11 cellular contexts compared by ENCODE assay signal in genomic region chr2:187475499-187476248, GRCh38. TPM values are rescaled to one million over a fixed set of nuclear protein-coding genes. Genes with fewer than 3 reads are reported as not detected.
A peak's percentile ranks its signal among the peaks of the same experiment; 100 is the strongest.
DNase-seq lines count a peak whose midpoint lies in the region; ATAC-seq, FAIRE-seq and TF ChIP-seq lines count a peak whose summit lies in the region.
"Had no signal": no experiment of that assay in that cellular context is flagged by ENCODE, and none has a peak within 500 bp of the region (broad histone marks: within the 10 kb centered on the region; RNA-seq: fewer than 3 reads in every experiment).

No MANE protein-coding gene starts in this region.

- H3K27ac ChIP-seq in K562 (ENCODE audit: extremely low read depth, low read depth, low read length) = no peak overlapping the region

- POLR2A ChIA-PET in K562 (lab: Yijun Ruan, JAX) = no interaction called here
- POLR2A ChIA-PET in MCF 10A (lab: Yijun Ruan, JAX) = no interaction called here

- intact Hi-C loops in K562 (cut with micrococcal nuclease) = no loop called here
- intact Hi-C loops in MCF 10A (cut with micrococcal nuclease) = no loop called here

- no peak for TF ChIP-seq RAD21 in K562 (CRISPR knock-in tag; conservative IDR thresholded peaks at IDR 0.05 in 1 of 2, IDR thresholded peaks at IDR 0.05 in 1 of 2)

- no peaks in the 10 kb centered on the region for H3K27me3 ChIP-seq in K562 (ENCODE audit: control insufficient read depth in 2 of 2, insufficient read depth in 2 of 2, low read length in 2 of 2)

- no peak overlapping the region for H3K27ac Mint-ChIP-seq in nephron progenitor cell
- H3K27ac Mint-ChIP-seq in MCF 10A (ENCODE audit: low read depth, unreplicated experiment) = no peak overlapping the region
- H3K27ac Mint-ChIP-seq: CD4-positive, CD25-positive, alpha-beta regulatory T cell had no signal

- TF ChIP-seq CTCF in K562 (IDR thresholded peaks at IDR 0.05 in 2 of 3, conservative IDR thresholded peaks at IDR 0.05 in 1 of 3; ENCODE audit: insufficient read depth in 2 of 3, low read depth in 1 of 3, low read length in 3 of 3) (no peak), nephron progenitor cell (IDR thresholded peaks at IDR 0.05) (no peak), MCF 10A (IDR thresholded peaks at IDR 0.05; ENCODE audit: unreplicated experiment) (no peak)

- H3K4me3 Mint-ChIP-seq in nephron progenitor cell = no peak overlapping the region
- no peak overlapping the region for H3K4me3 Mint-ChIP-seq in MCF 10A (ENCODE audit: unreplicated experiment)
- H3K4me3 Mint-ChIP-seq: activated T-cell treated with anti-CD3 and anti-CD28 coated beads, Interleukin-2, amount 50 U/mL, for 4 hours; CD4-positive, CD25-positive, alpha-beta regulatory T cell had no signal

- peaks cover 27% of the 10 kb centered on the region; the same call in 2 of the 3 replicates for H3K36me3 ChIP-seq in K562 (ENCODE audit: control insufficient read depth, insufficient read depth, low read length)

- WGBS in K562 (ENCODE audit: insufficient coverage, low coverage, missing lambda C conversion rate) = 40% methylated on average over 2 of the region's 2 CpGs

- in situ Hi-C loops in K562 (cut with MboI) = loop anchor here (25.0 kb wide), 1 partner anchor 362 kb away; no protein-coding TSS in a partner anchor

- FAIRE-seq in K562 (lab: Jason Lieb, UNC) = no peak

- no peaks in the 10 kb centered on the region for H4K20me1 ChIP-seq in K562 (replicated peaks; ENCODE audit: control insufficient read depth, insufficient read depth, low read length)

- no peak overlapping the region for H3K4me2 ChIP-seq in K562 (ENCODE audit: insufficient read depth, low read length)

- H3K9me1 ChIP-seq in K562 (ENCODE audit: control insufficient read depth, insufficient read depth, low read length) = no peaks in the 10 kb centered on the region

- CTCF ChIA-PET in K562 (lab: Yijun Ruan, JAX; ENCODE audit: low intra/inter-chr PET ratio) = no interaction called here
- CTCF ChIA-PET in MCF 10A (lab: Yijun Ruan, JAX) = interaction anchor here (1.0 to 1.3 kb wide), 2 partner anchors 106 to 572 kb away, joined by 3 to 4 read pairs; no protein-coding TSS in a partner anchor

- no peak overlapping the region for H2AFZ ChIP-seq in K562 (ENCODE audit: low read depth, low read length)

- DNase-seq in K562 (ENCODE audit: extremely low read depth in 1 of 4, low spot score in 3 of 4) = no peak
- DNase-seq in nephron progenitor cell = no peak
- DNase-seq in MCF 10A (ENCODE audit: unreplicated experiment) = no peak
- DNase-seq in medulla oblongata (ENCODE audit: extremely low spot score) = no peak
- no peak for DNase-seq in central memory CD4-positive, alpha-beta T cell
- DNase-seq: activated T-cell treated with anti-CD3 and anti-CD28 coated beads, Interleukin-2, amount 50 U/mL, for 4 hours; CD4-positive, CD25-positive, alpha-beta regulatory T cell; trophoblast cell had no signal

- no peak overlapping the region for H3K9ac ChIP-seq in K562 (ENCODE audit: insufficient read depth in 1 of 2, low read depth in 2 of 2, low read length in 2 of 2)

- ATAC-seq in GM18517 (IDR thresholded peaks at IDR 0.05; ENCODE audit: unreplicated experiment) = peak; percentile 83
- peak; percentile 72 for ATAC-seq in GM21786 (IDR thresholded peaks at IDR 0.05; ENCODE audit: unreplicated experiment)
- peak; percentile 85 for ATAC-seq in HG03565 (IDR thresholded peaks at IDR 0.05; ENCODE audit: unreplicated experiment)
- no peak; the same call in 1 of the 3 replicates for ATAC-seq in K562
- ATAC-seq: activated T-cell treated with anti-CD3 and anti-CD28 coated beads, Interleukin-2, amount 50 U/mL, for 4 hours had no signal

- H3K27me3 Mint-ChIP-seq in nephron progenitor cell (ENCODE audit: low read depth, poor library complexity) (no peaks in the 10 kb centered on the region), MCF 10A (ENCODE audit: insufficient read depth, unreplicated experiment) (no peaks in the 10 kb centered on the region)
- H3K27me3 Mint-ChIP-seq: CD4-positive, CD25-positive, alpha-beta regulatory T cell had no signal

- TF ChIP-seq EP300 in K562 (IDR thresholded peaks at IDR 0.05; ENCODE audit: low read length) = no peak

- no peaks in the 10 kb centered on the region for H3K9me3 Mint-ChIP-seq in nephron progenitor cell
- no peaks in the 10 kb centered on the region for H3K9me3 Mint-ChIP-seq in MCF 10A (ENCODE audit: unreplicated experiment)

- H3K36me3 Mint-ChIP-seq in nephron progenitor cell (ENCODE audit: low read depth) = no peaks in the 10 kb centered on the region
- peaks cover 47% of the 10 kb centered on the region for H3K36me3 Mint-ChIP-seq in MCF 10A (ENCODE audit: insufficient read depth, unreplicated experiment)
- H3K36me3 Mint-ChIP-seq: CD4-positive, CD25-positive, alpha-beta regulatory T cell had no signal

- BruUV-seq in K562 (replicated peaks; lab: Mats Ljungman, UMichigan) (no TSS peak), MCF 10A (replicated peaks; lab: Mats Ljungman, UMichigan) (no TSS peak)

- no peak overlapping the region for H3K4me3 ChIP-seq in K562

- H3K4me1 Mint-ChIP-seq in nephron progenitor cell (no peaks in the 10 kb centered on the region), MCF 10A (ENCODE audit: insufficient read depth, unreplicated experiment) (peaks cover 3% of the 10 kb centered on the region)
- H3K4me1 Mint-ChIP-seq: CD4-positive, CD25-positive, alpha-beta regulatory T cell had no signal

- TF ChIP-seq POLR2A in K562 (conservative IDR thresholded peaks at IDR 0.05) = no peak

- H3K4me1 ChIP-seq in K562 (replicated peaks in 1 of 2; ENCODE audit: control insufficient read depth in 2 of 2, insufficient read depth in 2 of 2, low read length in 2 of 2) = no peaks in the 10 kb centered on the region

- no peaks in the 10 kb centered on the region for H3K79me2 ChIP-seq in K562 (ENCODE audit: control insufficient read depth, insufficient read depth, low read length)

- H3K9me3 ChIP-seq in K562 (replicated peaks; ENCODE audit: control insufficient read depth, insufficient read depth, low read depth, low read length) = no peaks in the 10 kb centered on the region

TF ChIP-seq in K562, 482 proteins besides CTCF, POLR2A, EP300 and RAD21 (continues in another document):
- no peak for TF ChIP-seq MNT (conservative IDR thresholded peaks at IDR 0.05)
- TF ChIP-seq SUPT5H (IDR thresholded peaks at IDR 0.05) = no peak
- TF ChIP-seq ZNF583 (CRISPR knock-in tag; IDR thresholded peaks at IDR 0.05) = no peak
- TF ChIP-seq ZNF740 (CRISPR knock-in tag; IDR thresholded peaks at IDR 0.05) = no peak
- TF ChIP-seq ZNF740 (tag; IDR thresholded peaks at IDR 0.05) = no peak
- TF ChIP-seq TEAD1 (CRISPR knock-in tag; IDR thresholded peaks at IDR 0.05) = no peak
- peak; percentile 31; the same call in 1 of the 2 replicates for TF ChIP-seq MAFK (IDR thresholded peaks at IDR 0.05; ENCODE audit: low read length)
- peak; percentile 30; the same call in 1 of the 2 replicates for TF ChIP-seq C11orf30 (IDR thresholded peaks at IDR 0.05; ENCODE audit: low read depth)

RNA-seq across cellular contexts. Expression of gene CALCRL, which starts 27.6 kb away (rescaled TPM):
- total RNA-seq in K562 (2011; cell fraction: chromatin; rRNA removed; ENCODE audit: low replicate concordance) = not detected in 2 replicates
- total RNA-seq in K562 (2011; cell fraction: nucleolus; rRNA removed) = under 0.01 TPM in 1 of 2 replicates, not detected in the other
- total RNA-seq in K562 (2011; cell fraction: nucleoplasm; rRNA removed) = not detected in 2 replicates
- not detected in 2 replicates for total RNA-seq in K562 (2014; rRNA removed)
- 0.06 TPM in 1 of 2 replicates, not detected in the other for total RNA-seq in K562 (2014; rRNA removed; fragmentation: Illumina TruSeq; extraction: Trizol)
- 0.04 and 0.15 TPM in 2 replicates for total RNA-seq in K562 (2015; rRNA removed; fragmentation: Illumina TruSeq; extraction: Trizol)
- total RNA-seq in K562 (2021) = 0.27 TPM in 1 of 2 replicates, not detected in the other
- polyA plus RNA-seq in K562 (2011; rRNA removed) = 0.03 TPM in 1 of 2 replicates, not detected in the other
- polyA plus RNA-seq in K562 (2011; cell fraction: cytosol; rRNA removed) = 0.07 TPM in 1 of 2 replicates, not detected in the other
- not detected in 2 replicates for polyA plus RNA-seq in K562 (2011; cell fraction: nucleus; rRNA removed)
- polyA plus RNA-seq in K562 (2012) = 0.03 and 0.07 TPM in 2 replicates
- 0.06 TPM in 1 of 2 replicates, not detected in the other for polyA plus RNA-seq in K562 (2014; fragmentation: Illumina TruSeq; extraction: Trizol)
- not detected for polyA plus RNA-seq in K562 (2014; fragmentation: Nextera tagmentation; extraction: Ambion mirVana)
- polyA plus RNA-seq in K562 (2014; rRNA removed) = 0.04 and 0.05 TPM in 2 replicates
- polyA minus RNA-seq in K562 (2011; rRNA and poly(A)+ RNA removed) = 0.06 TPM in 1 of 2 replicates, not detected in the other
- polyA minus RNA-seq in K562 (2011; cell fraction: cytosol; rRNA and poly(A)+ RNA removed) = not detected in 2 replicates
- polyA minus RNA-seq in K562 (2011; cell fraction: nucleus; rRNA and poly(A)+ RNA removed) = 0.11 TPM in 1 of 2 replicates, not detected in the other
- 0.16 and 0.32 TPM in 2 replicates for total RNA-seq in MCF 10A (2022)
